In the genomic region with DNA sequence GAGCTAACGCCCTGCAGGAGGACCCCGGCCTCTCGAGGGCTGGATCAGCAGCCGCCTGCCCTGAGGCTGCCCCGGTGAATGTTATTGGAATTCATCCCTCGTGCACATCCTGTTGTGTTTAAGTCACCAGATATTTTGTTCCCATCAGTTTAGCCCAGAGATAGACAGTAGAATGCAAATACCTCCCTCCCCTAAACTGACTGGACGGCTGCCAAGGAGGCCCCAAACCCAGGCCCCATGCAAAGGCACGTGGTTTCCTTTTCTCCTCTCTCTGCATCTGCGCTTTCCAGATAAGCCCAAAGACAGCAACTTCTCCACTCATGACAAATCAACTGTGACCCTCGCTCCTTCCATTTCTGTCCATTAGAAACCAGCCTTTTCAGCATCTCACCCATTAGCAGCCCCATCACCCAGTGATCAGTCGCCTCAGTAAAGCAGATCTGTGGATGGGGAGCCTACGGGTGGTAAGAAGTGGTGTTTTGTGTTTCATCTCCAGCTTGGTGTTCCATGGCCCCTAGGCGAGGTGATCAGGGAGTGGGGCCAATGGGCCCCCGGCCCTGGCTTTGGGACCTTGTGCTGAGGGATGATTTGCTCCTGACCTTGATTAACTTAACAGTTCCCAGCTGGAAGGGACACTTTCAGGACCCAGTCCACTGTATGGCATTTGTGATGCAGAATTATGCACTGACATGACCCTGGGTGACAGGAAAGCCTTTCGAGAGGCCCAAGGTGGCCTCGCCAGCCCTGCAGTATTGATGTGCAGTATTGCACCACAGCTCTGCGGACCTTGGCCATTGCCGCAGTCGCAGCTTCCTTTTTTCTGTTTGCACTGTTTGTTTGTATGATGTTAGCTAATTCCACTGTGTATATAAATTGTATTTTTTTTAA, we compare ENCODE assay signal across 1 cellular context.
TF ChIP-seq lines count a peak whose summit lies in the region.

No MANE protein-coding gene starts in this region.

TF ChIP-seq in HepG2, 621 proteins besides CTCF, POLR2A, EP300 and RAD21 (continued from another document and continues in another):
- TF ChIP-seq, protein P1, sequence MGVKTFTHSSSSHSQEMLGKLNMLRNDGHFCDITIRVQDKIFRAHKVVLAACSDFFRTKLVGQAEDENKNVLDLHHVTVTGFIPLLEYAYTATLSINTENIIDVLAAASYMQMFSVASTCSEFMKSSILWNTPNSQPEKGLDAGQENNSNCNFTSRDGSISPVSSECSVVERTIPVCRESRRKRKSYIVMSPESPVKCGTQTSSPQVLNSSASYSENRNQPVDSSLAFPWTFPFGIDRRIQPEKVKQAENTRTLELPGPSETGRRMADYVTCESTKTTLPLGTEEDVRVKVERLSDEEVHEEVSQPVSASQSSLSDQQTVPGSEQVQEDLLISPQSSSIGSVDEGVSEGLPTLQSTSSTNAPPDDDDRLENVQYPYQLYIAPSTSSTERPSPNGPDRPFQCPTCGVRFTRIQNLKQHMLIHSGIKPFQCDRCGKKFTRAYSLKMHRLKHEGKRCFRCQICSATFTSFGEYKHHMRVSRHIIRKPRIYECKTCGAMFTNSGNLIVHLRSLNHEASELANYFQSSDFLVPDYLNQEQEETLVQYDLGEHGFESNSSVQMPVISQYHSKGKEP (CRISPR knock-in tag; IDR thresholded peaks at IDR 0.05), result 0 out of 2 replicates have a peak, but pooled peaks have one; percentile 32
- TF ChIP-seq MAFF (IDR thresholded peaks at IDR 0.05; ENCODE audit: low read depth, low read length) (0 out of 2 replicates have a peak, but pooled peaks have one; percentile 12), GTF2F1 (IDR thresholded peaks at IDR 0.05; ENCODE audit: low read length) (no peak), TBX2 (CRISPR knock-in tag; IDR thresholded peaks at IDR 0.05; ENCODE audit: borderline replicate concordance) (peak; percentile 88), PTBP1 (IDR thresholded peaks at IDR 0.05; ENCODE audit: low read depth, low read length, poor library complexity, severe bottlenecking) (no peak), ZNF670 (CRISPR knock-in tag; IDR thresholded peaks at IDR 0.05; ENCODE audit: borderline replicate concordance) (peak; percentile 57; the same call in 1 of the 2 replicates), SALL1 (CRISPR knock-in tag; IDR thresholded peaks at IDR 0.05) (peak; percentile 98), FOXC1 (CRISPR knock-in tag; IDR thresholded peaks at IDR 0.05; ENCODE audit: borderline replicate concordance) (no peak), KDM2A (CRISPR knock-in tag; IDR thresholded peaks at IDR 0.05; ENCODE audit: borderline replicate concordance, low read depth) (peak; percentile 77; the same call in 1 of the 2 replicates), KAT2B (IDR thresholded peaks at IDR 0.05; ENCODE audit: borderline replicate concordance, low read depth, low read length) (no peak), ZNF768 (CRISPR knock-in tag; IDR thresholded peaks at IDR 0.05) (no peak), CEBPB (IDR thresholded peaks at IDR 0.05; ENCODE audit: borderline replicate concordance, low read depth, low read length) (peak; percentile 99), RCOR2 (CRISPR knock-in tag; IDR thresholded peaks at IDR 0.05) (no peak; the same call in 1 of the 2 replicates), NPAS2 (CRISPR knock-in tag; IDR thresholded peaks at IDR 0.05; ENCODE audit: borderline replicate concordance) (no peak), SRY (CRISPR knock-in tag; IDR thresholded peaks at IDR 0.05) (0 out of 2 replicates have a peak, but pooled peaks have one; percentile 43), ZMYM2 (CRISPR knock-in tag; IDR thresholded peaks at IDR 0.05) (no peak), U2AF2 (IDR thresholded peaks at IDR 0.05; ENCODE audit: low read depth, low read length) (no peak), NR2F1 (CRISPR knock-in tag; IDR thresholded peaks at IDR 0.05) (peak; percentile 69 to 85), ZNF652 (CRISPR knock-in tag; IDR thresholded peaks at IDR 0.05; ENCODE audit: borderline replicate concordance, low read depth) (no peak), ZNF563 (CRISPR knock-in tag; IDR thresholded peaks at IDR 0.05) (no peak), CHCHD3 (CRISPR knock-in tag; IDR thresholded peaks at IDR 0.05) (no peak), RARG (CRISPR knock-in tag; IDR thresholded peaks at IDR 0.05; ENCODE audit: low read depth) (no peak), ZNF180 (CRISPR knock-in tag; IDR thresholded peaks at IDR 0.05; ENCODE audit: borderline replicate concordance, low read depth) (no peak), SMAD3 (CRISPR knock-in tag; IDR thresholded peaks at IDR 0.05) (peak; percentile 48), HOXA7 (CRISPR knock-in tag; IDR thresholded peaks at IDR 0.05) (no peak), PLRG1 (conservative IDR thresholded peaks at IDR 0.05) (no peak), ERF (CRISPR knock-in tag; IDR thresholded peaks at IDR 0.05) (peak; percentile 87), NFATC3 (CRISPR knock-in tag; IDR thresholded peaks at IDR 0.05) (no peak), HOXA3 (CRISPR knock-in tag; IDR thresholded peaks at IDR 0.05) (peak; percentile 80), SYNCRIP (IDR thresholded peaks at IDR 0.05; ENCODE audit: insufficient read depth, low read depth, low read length) (no peak), SOX5 (CRISPR knock-in tag; IDR thresholded peaks at IDR 0.05; ENCODE audit: borderline replicate concordance) (peak; percentile 90)
- TF ChIP-seq, protein P2, sequence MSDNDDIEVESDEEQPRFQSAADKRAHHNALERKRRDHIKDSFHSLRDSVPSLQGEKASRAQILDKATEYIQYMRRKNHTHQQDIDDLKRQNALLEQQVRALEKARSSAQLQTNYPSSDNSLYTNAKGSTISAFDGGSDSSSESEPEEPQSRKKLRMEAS (IDR thresholded peaks at IDR 0.05), result peak; percentile 79
- TF ChIP-seq, protein P3, sequence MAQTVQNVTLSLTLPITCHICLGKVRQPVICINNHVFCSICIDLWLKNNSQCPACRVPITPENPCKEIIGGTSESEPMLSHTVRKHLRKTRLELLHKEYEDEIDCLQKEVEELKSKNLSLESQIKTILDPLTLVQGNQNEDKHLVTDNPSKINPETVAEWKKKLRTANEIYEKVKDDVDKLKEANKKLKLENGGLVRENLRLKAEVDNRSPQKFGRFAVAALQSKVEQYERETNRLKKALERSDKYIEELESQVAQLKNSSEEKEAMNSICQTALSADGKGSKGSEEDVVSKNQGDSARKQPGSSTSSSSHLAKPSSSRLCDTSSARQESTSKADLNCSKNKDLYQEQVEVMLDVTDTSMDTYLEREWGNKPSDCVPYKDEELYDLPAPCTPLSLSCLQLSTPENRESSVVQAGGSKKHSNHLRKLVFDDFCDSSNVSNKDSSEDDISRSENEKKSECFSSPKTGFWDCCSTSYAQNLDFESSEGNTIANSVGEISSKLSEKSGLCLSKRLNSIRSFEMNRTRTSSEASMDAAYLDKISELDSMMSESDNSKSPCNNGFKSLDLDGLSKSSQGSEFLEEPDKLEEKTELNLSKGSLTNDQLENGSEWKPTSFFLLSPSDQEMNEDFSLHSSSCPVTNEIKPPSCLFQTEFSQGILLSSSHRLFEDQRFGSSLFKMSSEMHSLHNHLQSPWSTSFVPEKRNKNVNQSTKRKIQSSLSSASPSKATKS (CRISPR knock-in tag; IDR thresholded peaks at IDR 0.05), result no peak
- TF ChIP-seq, protein P4, sequence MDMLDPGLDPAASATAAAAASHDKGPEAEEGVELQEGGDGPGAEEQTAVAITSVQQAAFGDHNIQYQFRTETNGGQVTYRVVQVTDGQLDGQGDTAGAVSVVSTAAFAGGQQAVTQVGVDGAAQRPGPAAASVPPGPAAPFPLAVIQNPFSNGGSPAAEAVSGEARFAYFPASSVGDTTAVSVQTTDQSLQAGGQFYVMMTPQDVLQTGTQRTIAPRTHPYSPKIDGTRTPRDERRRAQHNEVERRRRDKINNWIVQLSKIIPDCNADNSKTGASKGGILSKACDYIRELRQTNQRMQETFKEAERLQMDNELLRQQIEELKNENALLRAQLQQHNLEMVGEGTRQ (IDR thresholded peaks at IDR 0.05; ENCODE audit: low read depth, low read length), result no peak
- TF ChIP-seq, protein P4 (CRISPR knock-in tag; IDR thresholded peaks at IDR 0.05; ENCODE audit: borderline replicate concordance), result peak; percentile 64; the same call in 1 of the 2 replicates
- TF ChIP-seq, protein P5, sequence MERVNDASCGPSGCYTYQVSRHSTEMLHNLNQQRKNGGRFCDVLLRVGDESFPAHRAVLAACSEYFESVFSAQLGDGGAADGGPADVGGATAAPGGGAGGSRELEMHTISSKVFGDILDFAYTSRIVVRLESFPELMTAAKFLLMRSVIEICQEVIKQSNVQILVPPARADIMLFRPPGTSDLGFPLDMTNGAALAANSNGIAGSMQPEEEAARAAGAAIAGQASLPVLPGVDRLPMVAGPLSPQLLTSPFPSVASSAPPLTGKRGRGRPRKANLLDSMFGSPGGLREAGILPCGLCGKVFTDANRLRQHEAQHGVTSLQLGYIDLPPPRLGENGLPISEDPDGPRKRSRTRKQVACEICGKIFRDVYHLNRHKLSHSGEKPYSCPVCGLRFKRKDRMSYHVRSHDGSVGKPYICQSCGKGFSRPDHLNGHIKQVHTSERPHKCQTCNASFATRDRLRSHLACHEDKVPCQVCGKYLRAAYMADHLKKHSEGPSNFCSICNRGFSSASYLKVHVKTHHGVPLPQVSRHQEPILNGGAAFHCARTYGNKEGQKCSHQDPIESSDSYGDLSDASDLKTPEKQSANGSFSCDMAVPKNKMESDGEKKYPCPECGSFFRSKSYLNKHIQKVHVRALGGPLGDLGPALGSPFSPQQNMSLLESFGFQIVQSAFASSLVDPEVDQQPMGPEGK (CRISPR knock-in tag; IDR thresholded peaks at IDR 0.05), result peak; percentile 64
- TF ChIP-seq, protein P6, sequence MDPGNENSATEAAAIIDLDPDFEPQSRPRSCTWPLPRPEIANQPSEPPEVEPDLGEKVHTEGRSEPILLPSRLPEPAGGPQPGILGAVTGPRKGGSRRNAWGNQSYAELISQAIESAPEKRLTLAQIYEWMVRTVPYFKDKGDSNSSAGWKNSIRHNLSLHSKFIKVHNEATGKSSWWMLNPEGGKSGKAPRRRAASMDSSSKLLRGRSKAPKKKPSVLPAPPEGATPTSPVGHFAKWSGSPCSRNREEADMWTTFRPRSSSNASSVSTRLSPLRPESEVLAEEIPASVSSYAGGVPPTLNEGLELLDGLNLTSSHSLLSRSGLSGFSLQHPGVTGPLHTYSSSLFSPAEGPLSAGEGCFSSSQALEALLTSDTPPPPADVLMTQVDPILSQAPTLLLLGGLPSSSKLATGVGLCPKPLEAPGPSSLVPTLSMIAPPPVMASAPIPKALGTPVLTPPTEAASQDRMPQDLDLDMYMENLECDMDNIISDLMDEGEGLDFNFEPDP (CRISPR knock-in tag; conservative IDR thresholded peaks at IDR 0.05), result no peak
- TF ChIP-seq, protein P7, sequence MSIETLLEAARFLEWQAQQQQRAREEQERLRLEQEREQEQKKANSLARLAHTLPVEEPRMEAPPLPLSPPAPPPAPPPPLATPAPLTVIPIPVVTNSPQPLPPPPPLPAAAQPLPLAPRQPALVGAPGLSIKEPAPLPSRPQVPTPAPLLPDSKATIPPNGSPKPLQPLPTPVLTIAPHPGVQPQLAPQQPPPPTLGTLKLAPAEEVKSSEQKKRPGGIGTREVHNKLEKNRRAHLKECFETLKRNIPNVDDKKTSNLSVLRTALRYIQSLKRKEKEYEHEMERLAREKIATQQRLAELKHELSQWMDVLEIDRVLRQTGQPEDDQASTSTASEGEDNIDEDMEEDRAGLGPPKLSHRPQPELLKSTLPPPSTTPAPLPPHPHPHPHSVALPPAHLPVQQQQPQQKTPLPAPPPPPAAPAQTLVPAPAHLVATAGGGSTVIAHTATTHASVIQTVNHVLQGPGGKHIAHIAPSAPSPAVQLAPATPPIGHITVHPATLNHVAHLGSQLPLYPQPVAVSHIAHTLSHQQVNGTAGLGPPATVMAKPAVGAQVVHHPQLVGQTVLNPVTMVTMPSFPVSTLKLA (IDR thresholded peaks at IDR 0.05), result peak; percentile 36; the same call in 1 of the 2 replicates
- TF ChIP-seq, protein P8, sequence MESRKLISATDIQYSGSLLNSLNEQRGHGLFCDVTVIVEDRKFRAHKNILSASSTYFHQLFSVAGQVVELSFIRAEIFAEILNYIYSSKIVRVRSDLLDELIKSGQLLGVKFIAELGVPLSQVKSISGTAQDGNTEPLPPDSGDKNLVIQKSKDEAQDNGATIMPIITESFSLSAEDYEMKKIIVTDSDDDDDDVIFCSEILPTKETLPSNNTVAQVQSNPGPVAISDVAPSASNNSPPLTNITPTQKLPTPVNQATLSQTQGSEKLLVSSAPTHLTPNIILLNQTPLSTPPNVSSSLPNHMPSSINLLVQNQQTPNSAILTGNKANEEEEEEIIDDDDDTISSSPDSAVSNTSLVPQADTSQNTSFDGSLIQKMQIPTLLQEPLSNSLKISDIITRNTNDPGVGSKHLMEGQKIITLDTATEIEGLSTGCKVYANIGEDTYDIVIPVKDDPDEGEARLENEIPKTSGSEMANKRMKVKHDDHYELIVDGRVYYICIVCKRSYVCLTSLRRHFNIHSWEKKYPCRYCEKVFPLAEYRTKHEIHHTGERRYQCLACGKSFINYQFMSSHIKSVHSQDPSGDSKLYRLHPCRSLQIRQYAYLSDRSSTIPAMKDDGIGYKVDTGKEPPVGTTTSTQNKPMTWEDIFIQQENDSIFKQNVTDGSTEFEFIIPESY (CRISPR knock-in tag; IDR thresholded peaks at IDR 0.05), result no peak; the same call in 1 of the 2 replicates
